In the genomic region with DNA sequence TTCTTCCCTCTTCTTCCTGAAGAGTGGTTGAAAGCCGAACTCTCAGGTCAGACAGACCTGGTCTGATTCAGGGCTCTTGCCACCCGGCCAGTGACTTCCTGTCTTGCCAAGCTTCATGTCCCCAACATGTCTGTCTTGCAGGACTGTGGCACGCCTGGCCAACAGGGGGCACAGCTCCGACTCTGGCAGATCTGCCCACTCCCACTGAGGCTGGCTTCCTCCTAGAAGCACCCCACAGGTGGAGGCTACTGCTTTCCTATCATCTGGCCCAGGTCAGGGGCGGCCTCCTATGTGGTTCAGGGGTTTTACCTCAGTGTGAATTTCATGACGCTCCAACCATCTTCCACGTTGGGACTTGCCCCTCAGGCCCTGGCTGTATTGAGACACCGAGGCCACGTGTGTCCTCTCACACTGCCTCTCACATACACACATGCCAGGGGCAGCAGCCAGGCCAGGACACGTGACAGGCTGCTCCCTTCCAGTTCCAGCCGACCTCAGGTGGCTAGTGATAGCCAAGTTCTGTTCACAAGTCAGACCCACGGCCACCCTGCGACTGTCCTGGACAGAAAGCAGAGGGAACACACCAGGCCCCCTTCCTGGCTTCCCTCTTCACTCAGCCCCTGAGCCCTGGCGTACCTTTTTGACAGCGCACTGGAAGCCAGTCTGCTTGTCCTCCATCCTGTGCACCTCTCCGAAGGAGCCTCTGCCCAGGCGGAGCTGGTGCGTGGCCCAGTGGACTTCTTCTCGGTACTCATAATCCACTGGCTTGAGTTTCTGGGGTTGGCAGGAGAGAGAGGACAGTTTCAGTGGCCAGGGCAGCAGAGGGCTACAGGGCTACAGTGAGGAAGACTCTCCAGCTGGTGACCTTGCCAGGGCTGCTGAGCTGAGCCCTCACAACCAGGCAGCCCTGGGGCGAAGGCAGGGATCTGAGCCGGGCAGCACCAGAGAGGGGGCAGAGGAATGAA, we compare ENCODE assay signal across 8 cellular contexts. TPM values are rescaled to one million over a fixed set of nuclear protein-coding genes. Genes with fewer than 3 reads are reported as not detected.
A peak's percentile ranks its signal among the peaks of the same experiment; 100 is the strongest.
DNase-seq lines count a peak whose midpoint lies in the region; ATAC-seq and TF ChIP-seq lines count a peak whose summit lies in the region.

No MANE protein-coding gene starts in this region.

- peaks cover 36% of the 10 kb centered on the region for H3K36me3 Mint-ChIP-seq in GM23338 (ENCODE audit: low read depth)

- intact Hi-C loops in esophagus muscularis mucosa (cut with DNase I) = no loop called here

- H3K27ac Mint-ChIP-seq in GM23338 = peak overlapping the region; percentile 75; the same call in 1 of the 2 replicates

- no peaks in the 10 kb centered on the region for H4K20me1 ChIP-seq in GM23338 (replicated peaks; ENCODE audit: insufficient read depth)

- H3F3A ChIP-seq in GM23338 (replicated peaks; ENCODE audit: low read depth) = no peaks in the 10 kb centered on the region

- peaks cover 3% of the 10 kb centered on the region for H3K27me3 Mint-ChIP-seq in GM23338 (ENCODE audit: insufficient read depth, low read depth, poor library complexity)

- no peak for TF ChIP-seq POLR2A in esophagus muscularis mucosa (IDR thresholded peaks at IDR 0.05; ENCODE audit: low read depth)

- H3K4me1 ChIP-seq in GM23338 (ENCODE audit: insufficient read depth) = no peaks in the 10 kb centered on the region
- peaks cover 62 to 91% (median 84%) of the 10 kb centered on the region in 4 donors for H3K4me1 ChIP-seq in esophagus muscularis mucosa

- no peak overlapping the region for H3K4me3 ChIP-seq in GM23338
- H3K4me3 ChIP-seq in esophagus muscularis mucosa = no peak overlapping the region

- TF ChIP-seq CTCF in GM23338 (conservative IDR thresholded peaks at IDR 0.05; ENCODE audit: low read depth in 2 of 2) = peak; percentile 50 to 68
- peak in 2 of 3 experiments; percentile 3 to 17 for TF ChIP-seq CTCF in esophagus muscularis mucosa (IDR thresholded peaks at IDR 0.05)

- H3K79me2 ChIP-seq in GM23338 (replicated peaks; ENCODE audit: insufficient read depth) = no peaks in the 10 kb centered on the region

- no peaks in the 10 kb centered on the region for H3K4me1 Mint-ChIP-seq in GM23338

- no peaks in the 10 kb centered on the region for H3K9me3 ChIP-seq in esophagus muscularis mucosa

- H3K27ac ChIP-seq in GM23338 (ENCODE audit: low read depth) = no peak overlapping the region
- peak overlapping the region; percentile 77 to 99 (median 82) for H3K27ac ChIP-seq in esophagus muscularis mucosa (replicated peaks in 1 of 4)

- DNase-seq in GM23338 (ENCODE audit: low spot score) = peak; percentile 43
- DNase-seq in activated CD4-positive, alpha-beta T cell treated with anti-CD3 and anti-CD28 coated beads for 1 hour = peak; percentile 38
- DNase-seq in esophagus muscularis mucosa (ENCODE audit: extremely low spot score) = no peak
- DNase-seq in stimulated activated CD4-positive, alpha-beta T cell treated with anti-CD3 and anti-CD28 coated beads, Interleukin-1b, Interleukin-23, amount 100 ng/mL, for 4 hours (ENCODE audit: low read depth in 2 of 2) = peak; percentile 34 to 39
- DNase-seq in retina = no peak
- no peak for DNase-seq in middle frontal gyrus (ENCODE audit: extremely low spot score, low spot score)
- no peak for DNase-seq in NCI-H146 treated with DMSO at 0.1 percent for 48 hours (lab: John Stamatoyannopoulos, UW; ENCODE audit: unreplicated experiment)

- no peak for TF ChIP-seq EP300 in esophagus muscularis mucosa (IDR thresholded peaks at IDR 0.05)

- H3K4me2 ChIP-seq in GM23338 = no peak overlapping the region

- no peaks in the 10 kb centered on the region for H3K9me3 Mint-ChIP-seq in GM23338

- WGBS in esophagus muscularis mucosa = 92% methylated on average over 9 of the region's 21 CpGs

- ATAC-seq in GM23338 = peak; percentile 77
- no peak for ATAC-seq in GM18873 (IDR thresholded peaks at IDR 0.05; ENCODE audit: low FRiP score, unreplicated experiment)

- H3K27me3 ChIP-seq in GM23338 (ENCODE audit: insufficient read depth) = no peaks in the 10 kb centered on the region
- no peaks in the 10 kb centered on the region for H3K27me3 ChIP-seq in esophagus muscularis mucosa

- H3K36me3 ChIP-seq in GM23338 (ENCODE audit: insufficient read depth) (no peaks in the 10 kb centered on the region), esophagus muscularis mucosa (peaks cover 5 to 76% (median 59%) of the 10 kb centered on the region in 4 donors)

- H3K9me2 ChIP-seq in GM23338 (ENCODE audit: insufficient read depth) = no peaks in the 10 kb centered on the region

- H3K4me3 Mint-ChIP-seq in GM23338 = no peak overlapping the region

- no peak overlapping the region for H2AFZ ChIP-seq in GM23338

TF ChIP-seq in GM23338, 12 proteins besides CTCF, POLR2A, EP300 and RAD21 (continues in another document):
- TF ChIP-seq, protein P1, sequence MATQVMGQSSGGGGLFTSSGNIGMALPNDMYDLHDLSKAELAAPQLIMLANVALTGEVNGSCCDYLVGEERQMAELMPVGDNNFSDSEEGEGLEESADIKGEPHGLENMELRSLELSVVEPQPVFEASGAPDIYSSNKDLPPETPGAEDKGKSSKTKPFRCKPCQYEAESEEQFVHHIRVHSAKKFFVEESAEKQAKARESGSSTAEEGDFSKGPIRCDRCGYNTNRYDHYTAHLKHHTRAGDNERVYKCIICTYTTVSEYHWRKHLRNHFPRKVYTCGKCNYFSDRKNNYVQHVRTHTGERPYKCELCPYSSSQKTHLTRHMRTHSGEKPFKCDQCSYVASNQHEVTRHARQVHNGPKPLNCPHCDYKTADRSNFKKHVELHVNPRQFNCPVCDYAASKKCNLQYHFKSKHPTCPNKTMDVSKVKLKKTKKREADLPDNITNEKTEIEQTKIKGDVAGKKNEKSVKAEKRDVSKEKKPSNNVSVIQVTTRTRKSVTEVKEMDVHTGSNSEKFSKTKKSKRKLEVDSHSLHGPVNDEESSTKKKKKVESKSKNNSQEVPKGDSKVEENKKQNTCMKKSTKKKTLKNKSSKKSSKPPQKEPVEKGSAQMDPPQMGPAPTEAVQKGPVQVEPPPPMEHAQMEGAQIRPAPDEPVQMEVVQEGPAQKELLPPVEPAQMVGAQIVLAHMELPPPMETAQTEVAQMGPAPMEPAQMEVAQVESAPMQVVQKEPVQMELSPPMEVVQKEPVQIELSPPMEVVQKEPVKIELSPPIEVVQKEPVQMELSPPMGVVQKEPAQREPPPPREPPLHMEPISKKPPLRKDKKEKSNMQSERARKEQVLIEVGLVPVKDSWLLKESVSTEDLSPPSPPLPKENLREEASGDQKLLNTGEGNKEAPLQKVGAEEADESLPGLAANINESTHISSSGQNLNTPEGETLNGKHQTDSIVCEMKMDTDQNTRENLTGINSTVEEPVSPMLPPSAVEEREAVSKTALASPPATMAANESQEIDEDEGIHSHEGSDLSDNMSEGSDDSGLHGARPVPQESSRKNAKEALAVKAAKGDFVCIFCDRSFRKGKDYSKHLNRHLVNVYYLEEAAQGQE (IDR thresholded peaks at IDR 0.05; ENCODE audit: unreplicated experiment) = no peak

RNA-seq across cellular contexts. Expression of gene SPATA32, which starts 22.6 kb away (rescaled TPM):
- not detected in 2 replicates for total RNA-seq in GM23338 (2014; rRNA removed; shearing (Covaris generic))
- 0.23 TPM in 1 of 2 replicates, not detected in the other for polyA plus RNA-seq in GM23338 (2016; fragmentation: Nextera tagmentation; extraction: Ambion mirVana)
- total RNA-seq in esophagus muscularis mucosa = not detected

RNA-seq across cellular contexts. Expression of gene MAP3K14, which starts 32.4 kb away (rescaled TPM):
- 3.9 and 4.9 TPM in 2 replicates for total RNA-seq in GM23338 (2014; rRNA removed; shearing (Covaris generic))
- 1.3 and 1.4 TPM in 2 replicates for polyA plus RNA-seq in GM23338 (2016; fragmentation: Nextera tagmentation; extraction: Ambion mirVana)
- total RNA-seq in esophagus muscularis mucosa = 10 to 100 TPM in 3 of 4 donors, 1 to 10 TPM in 1; 7.8 to 26.5 (median 10.6) TPM

Comparison
In these comparisons a context has a peak if more than half of its experiments do, and no peak if none do; other contexts are left out.
1. DNase-seq: peak in GM23338 (single experiment), activated CD4-positive, alpha-beta T cell treated with anti-CD3 and anti-CD28 coated beads for 1 hour (single experiment) and stimulated activated CD4-positive, alpha-beta T cell treated with anti-CD3 and anti-CD28 coated beads, Interleukin-1b, Interleukin-23, amount 100 ng/mL, for 4 hours (2 of 2); none in esophagus muscularis mucosa (single experiment), retina (single experiment), middle frontal gyrus (single experiment) and NCI-H146 treated with DMSO at 0.1 percent for 48 hours (single experiment).